In the genomic region with DNA sequence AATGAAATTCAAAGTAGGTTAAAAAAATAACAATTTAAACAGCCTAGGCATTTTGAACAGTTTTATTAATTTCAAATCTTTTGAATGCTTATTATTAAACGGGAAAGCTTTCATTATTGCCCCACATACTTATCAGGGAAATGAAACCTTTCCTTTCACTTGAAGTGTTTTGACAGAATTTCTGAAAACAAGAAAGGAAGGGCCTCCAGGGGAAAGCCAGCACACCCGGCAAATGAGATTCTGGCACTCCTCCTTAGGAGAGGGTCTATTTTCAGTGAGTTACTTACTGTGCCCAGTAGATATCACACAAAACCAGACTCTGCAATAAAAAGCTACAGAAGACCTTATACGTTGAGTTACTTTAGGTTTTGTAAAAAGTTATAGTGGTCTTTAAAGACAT, we compare ENCODE assay signal across 15 cellular contexts.
DNase-seq lines count a peak whose midpoint lies in the region; TF ChIP-seq lines count a peak whose summit lies in the region.
"Had no signal": no experiment of that assay in that cellular context is flagged by ENCODE, and none has a peak within 500 bp of the region (broad histone marks: within the 10 kb centered on the region; RNA-seq: fewer than 3 reads in every experiment).

No MANE protein-coding gene starts in this region.

- DNase-seq in CD1c-positive myeloid dendritic cell (ENCODE audit: extremely low spot score), result peak; percentile 7
- DNase-seq in astrocyte of the hippocampus (ENCODE audit: low read depth, low spot score), result peak; percentile 50
- no peak for DNase-seq in activated gamma-delta T cell (lab: John Stamatoyannopoulos, UW)
- DNase-seq in sigmoid colon, result no peak
- DNase-seq in OCI-M2 (lab: John Stamatoyannopoulos, UW; ENCODE audit: unreplicated experiment), result no peak
- DNase-seq: BE2C; CD8-positive, alpha-beta T cell; DND-41; GDM1; HFFc6; KBM-7; NCI-H1092; SHP77 had no signal

- TF ChIP-seq CTCF in nephron (IDR thresholded peaks at IDR 0.05; ENCODE audit: unreplicated experiment in 3 of 3), result no peak
- no peak for TF ChIP-seq CTCF in sigmoid colon (IDR thresholded peaks at IDR 0.05)

- WGBS in sigmoid colon, 2 donors, result 61 to 80% methylated on average over 3 of the region's 3 CpGs

- no peaks in the 10 kb centered on the region for H3K36me3 ChIP-seq in sigmoid colon
- H3K36me3 ChIP-seq: BE2C had no signal

- no peak overlapping the region for H3K27ac ChIP-seq in sigmoid colon

- TF ChIP-seq POLR2A in sigmoid colon (IDR thresholded peaks at IDR 0.05), result no peak

- no peaks in the 10 kb centered on the region for H3K9me3 ChIP-seq in sigmoid colon
- H3K9me3 ChIP-seq: BE2C had no signal

- H3K4me1 Mint-ChIP-seq in nephron, result peaks cover 53% of the 10 kb centered on the region

- peaks cover 9% of the 10 kb centered on the region for H3K36me3 Mint-ChIP-seq in nephron (ENCODE audit: low read depth)

- peaks cover 0 to 30% (median 25%) of the 10 kb centered on the region in 4 donors for H3K4me1 ChIP-seq in sigmoid colon
- H3K4me1 ChIP-seq: BE2C had no signal

- intact Hi-C loops in sigmoid colon (cut with DNase I), result loop anchor here (5.0 kb wide), 1 partner anchor 382 kb away; no protein-coding TSS in a partner anchor

- H3K27me3 Mint-ChIP-seq in nephron (ENCODE audit: low read depth), result peaks cover 5% of the 10 kb centered on the region

- TF ChIP-seq EP300 in sigmoid colon (IDR thresholded peaks at IDR 0.05), result no peak

- no peak overlapping the region for H3K4me3 Mint-ChIP-seq in nephron
- H3K4me3 Mint-ChIP-seq: CD8-positive, alpha-beta T cell; HFFc6 had no signal

- H3K27ac Mint-ChIP-seq in nephron, result peak overlapping the region in 2 of 3 experiments; percentile 49 to 74
- H3K27ac Mint-ChIP-seq: CD8-positive, alpha-beta T cell; HFFc6 had no signal

- H3K4me3 ChIP-seq in GM08714 (ENCODE audit: low read length) (peak overlapping the region; percentile 36; the same call in 1 of the 2 replicates), sigmoid colon (no peak overlapping the region)

- H3K9me3 Mint-ChIP-seq in nephron, result no peaks in the 10 kb centered on the region
- H3K9me3 Mint-ChIP-seq: CD8-positive, alpha-beta T cell; HFFc6 had no signal

- no peaks in the 10 kb centered on the region for H3K27me3 ChIP-seq in sigmoid colon
- H3K27me3 ChIP-seq: BE2C had no signal

Comparison
In these comparisons a context has a peak if more than half of its experiments do, and no peak if none do; other contexts are left out.
1. DNase-seq: peak in CD1c-positive myeloid dendritic cell (single experiment) and astrocyte of the hippocampus (single experiment); none in activated gamma-delta T cell (single experiment), sigmoid colon (single experiment) and OCI-M2 (single experiment).